Comparison of ENCODE assay signal across 3 cellular contexts in genomic region chr11:100573911-100574513, GRCh38.
TF ChIP-seq lines count a peak whose summit lies in the region.

No MANE protein-coding gene starts in this region.

TF ChIP-seq in liver, 16 proteins besides CTCF, POLR2A, EP300 and RAD21 (continued from another document):
- no peak for TF ChIP-seq SP1 (IDR thresholded peaks at IDR 0.05)

TF ChIP-seq in HepG2, 621 proteins besides CTCF, POLR2A, EP300 and RAD21:
- no peak for TF ChIP-seq E2F2 (CRISPR knock-in tag; IDR thresholded peaks at IDR 0.05; ENCODE audit: borderline replicate concordance)
- TF ChIP-seq SNAPC4 (CRISPR knock-in tag; IDR thresholded peaks at IDR 0.05): no peak
- no peak for TF ChIP-seq KMT2A (CRISPR knock-in tag; IDR thresholded peaks at IDR 0.05)
- no peak for TF ChIP-seq KLF16 (CRISPR knock-in tag; IDR thresholded peaks at IDR 0.05)
- TF ChIP-seq ZNF580 (CRISPR knock-in tag; IDR thresholded peaks at IDR 0.05; ENCODE audit: borderline replicate concordance, low read depth): no peak
- TF ChIP-seq ZNF597 (CRISPR knock-in tag; IDR thresholded peaks at IDR 0.05): no peak
- no peak for TF ChIP-seq DMTF1 (CRISPR knock-in tag; IDR thresholded peaks at IDR 0.05)
- no peak for TF ChIP-seq ZMAT5 (CRISPR knock-in tag; IDR thresholded peaks at IDR 0.05; ENCODE audit: borderline replicate concordance, low read depth)

TF ChIP-seq in IMR-90, 13 proteins besides CTCF, POLR2A, EP300 and RAD21 (continued from another document):
- no peak for TF ChIP-seq ELK1 (IDR thresholded peaks at IDR 0.05; ENCODE audit: borderline replicate concordance, low read depth, low read length)
- TF ChIP-seq MAFK (IDR thresholded peaks at IDR 0.05; ENCODE audit: low read depth, low read length): no peak
- no peak for TF ChIP-seq NFE2L2 (IDR thresholded peaks at IDR 0.05; ENCODE audit: low read depth, low read length)
- no peak for TF ChIP-seq MAZ (IDR thresholded peaks at IDR 0.05; ENCODE audit: borderline replicate concordance, low read depth, low read length)
- TF ChIP-seq BHLHE40 (IDR thresholded peaks at IDR 0.05; ENCODE audit: low read depth, low read length): no peak
- no peak for TF ChIP-seq RFX5 (IDR thresholded peaks at IDR 0.05; ENCODE audit: low read depth, low read length)
- no peak for TF ChIP-seq RCOR1 (IDR thresholded peaks at IDR 0.05; ENCODE audit: insufficient replicate concordance, low read length)
- TF ChIP-seq SMC3 (IDR thresholded peaks at IDR 0.05; ENCODE audit: low read depth, low read length): no peak
- no peak for TF ChIP-seq MXI1 (IDR thresholded peaks at IDR 0.05; ENCODE audit: borderline replicate concordance, low read depth, low read length)
- no peak for TF ChIP-seq CHD1 (IDR thresholded peaks at IDR 0.05; ENCODE audit: low read depth, low read length)
- no peak for TF ChIP-seq USF2 (IDR thresholded peaks at IDR 0.05; ENCODE audit: low read depth, low read length)
- TF ChIP-seq CEBPB (IDR thresholded peaks at IDR 0.05; ENCODE audit: low read depth, low read length): no peak
